In genomic region chr4:7886250-7886973, GRCh38 we compare ENCODE assay signal across 21 cellular contexts. TPM values are rescaled to one million over a fixed set of nuclear protein-coding genes. Genes with fewer than 3 reads are reported as not detected.
DNase-seq lines count a peak whose midpoint lies in the region; ATAC-seq and TF ChIP-seq lines count a peak whose summit lies in the region.
"Had no signal": no experiment of that assay in that cellular context is flagged by ENCODE, and none has a peak within 500 bp of the region (broad histone marks: within the 10 kb centered on the region; RNA-seq: fewer than 3 reads in every experiment).

No MANE protein-coding gene starts in this region.

- no peak overlapping the region for H3K4me3 ChIP-seq in GM23248
- H3K4me3 ChIP-seq in ascending aorta, result peak overlapping the region; percentile 4 to 42
- H3K4me3 ChIP-seq in stomach, result no peak overlapping the region
- H3K4me3 ChIP-seq in OCI-LY7 (ENCODE audit: low read depth, low read length, poor library complexity, severe bottlenecking), result no peak overlapping the region

- in situ Hi-C loops in GM23248 (cut with MboI), result no loop called here

- H3K9ac ChIP-seq in GM23248, result peak overlapping the region; percentile 8; the same call in 1 of the 2 replicates
- H3K9ac ChIP-seq: KMS-11 had no signal

- H3K27me3 ChIP-seq in GM23248 (replicated peaks; ENCODE audit: insufficient read depth), result no peaks in the 10 kb centered on the region
- no peaks in the 10 kb centered on the region for H3K27me3 ChIP-seq in ascending aorta
- H3K27me3 ChIP-seq in stomach, result no peaks in the 10 kb centered on the region

- H3K4me1 ChIP-seq in GM23248 (ENCODE audit: insufficient read depth) (peaks cover 60% of the 10 kb centered on the region), ascending aorta (peaks cover 9 to 35% of the 10 kb centered on the region in 2 donors), stomach (peaks cover 0 to 46% (median 29%) of the 10 kb centered on the region in 4 donors), OCI-LY7 (ENCODE audit: insufficient read depth, low read length, poor library complexity, severe bottlenecking) (no peaks in the 10 kb centered on the region)

- BruUV-seq in OCI-LY7 (replicated peaks; lab: Mats Ljungman, UMichigan), result no TSS peak

- TF ChIP-seq POLR2A in stomach (IDR thresholded peaks at IDR 0.05), result no peak

- H3K4me2 ChIP-seq in GM23248 (ENCODE audit: unreplicated experiment) (no peak overlapping the region), OCI-LY7 (ENCODE audit: low read length) (no peak overlapping the region)
- H3K4me2 ChIP-seq: KMS-11 had no signal

- peaks cover 72% of the 10 kb centered on the region for H3F3A ChIP-seq in GM23248 (ENCODE audit: insufficient read depth)

- H2AFZ ChIP-seq in GM23248 (no peak overlapping the region), OCI-LY7 (ENCODE audit: low read length) (no peak overlapping the region)

- peaks cover 19% of the 10 kb centered on the region for H3K27me3 Mint-ChIP-seq in glutamatergic neuron (ENCODE audit: unreplicated experiment)
- H3K27me3 Mint-ChIP-seq: activated CD8-positive, alpha-beta memory T cell treated with anti-CD3 and anti-CD28 coated beads, Interleukin-2, amount 10 ng/mL, durations not matched to agents 7 days and 5 days; stimulated activated naive CD8-positive, alpha-beta T cell treated with anti-CD3 and anti-CD28 coated beads, Interleukin-15, amount 100 ng/mL, for 72 hours had no signal

- TF ChIP-seq CTCF in ascending aorta (IDR thresholded peaks at IDR 0.05), result no peak
- TF ChIP-seq CTCF in glutamatergic neuron (IDR thresholded peaks at IDR 0.05; ENCODE audit: partially characterized antibody, unreplicated experiment), result no peak
- no peak for TF ChIP-seq CTCF in stomach (IDR thresholded peaks at IDR 0.05)
- TF ChIP-seq CTCF in OCI-LY7 (conservative IDR thresholded peaks at IDR 0.05; ENCODE audit: low read length), result no peak

- intact Hi-C loops in ascending aorta (cut with DNase I) (no loop called here), stomach (cut with DNase I; ENCODE audit: low total_unique reads) (no loop called here), OCI-LY7 (cut with micrococcal nuclease; ENCODE audit: unreplicated experiment) (no loop called here)

- H3K27ac ChIP-seq in GM23248 (peak overlapping the region; percentile 24), ascending aorta (peak overlapping the region; percentile 66 to 68), stomach (peak overlapping the region in 4 of 5 donors; percentile 28 to 81 (median 62)), OCI-LY7 (ENCODE audit: low read depth, low read length, poor library complexity, severe bottlenecking) (no peak overlapping the region)
- H3K27ac ChIP-seq: KMS-11 had no signal

- CTCF ChIA-PET in OCI-LY7 (lab: Charles Lee; ENCODE audit: unreplicated experiment), result interaction anchor here (0.6 kb wide), 1 partner anchor 10 kb away, joined by 6 read pairs; no protein-coding TSS in a partner anchor

- peaks cover 65% of the 10 kb centered on the region for H3K4me1 Mint-ChIP-seq in glutamatergic neuron (ENCODE audit: low read depth, unreplicated experiment)
- H3K4me1 Mint-ChIP-seq: B cell had no signal

- no peak for TF ChIP-seq EP300 in stomach (IDR thresholded peaks at IDR 0.05)

- no peak for ATAC-seq in GM19397 (IDR thresholded peaks at IDR 0.05; ENCODE audit: unreplicated experiment)
- ATAC-seq: activated CD8-positive, alpha-beta memory T cell treated with anti-CD3 and anti-CD28 coated beads, Interleukin-2, amount 10 ng/mL, durations not matched to agents 7 days and 5 days; stimulated activated naive CD8-positive, alpha-beta T cell treated with anti-CD3 and anti-CD28 coated beads, Interleukin-15, amount 100 ng/mL, for 72 hours had no signal

- peak overlapping the region; percentile 82 for H3K27ac Mint-ChIP-seq in glutamatergic neuron (ENCODE audit: unreplicated experiment)
- H3K27ac Mint-ChIP-seq: activated CD8-positive, alpha-beta memory T cell treated with anti-CD3 and anti-CD28 coated beads, Interleukin-2, amount 10 ng/mL, durations not matched to agents 7 days and 5 days; B cell; dendritic cell treated with granulocyte-macrophage colony-stimulating factor and Interleukin-4, amounts not matched to agents 40 ng/mL and 50 ng/mL, for 4 days; nephron progenitor cell; stimulated activated naive CD8-positive, alpha-beta T cell treated with anti-CD3 and anti-CD28 coated beads, Interleukin-15, amount 100 ng/mL, for 72 hours had no signal

- no peaks in the 10 kb centered on the region for H3K9me3 ChIP-seq in GM23248 (ENCODE audit: low read depth)
- H3K9me3 ChIP-seq in ascending aorta, result peaks cover 0 to 5% of the 10 kb centered on the region in 2 donors
- peaks cover 0 to 11% (median 8%) of the 10 kb centered on the region in 4 donors for H3K9me3 ChIP-seq in stomach
- no peaks in the 10 kb centered on the region for H3K9me3 ChIP-seq in OCI-LY7 (ENCODE audit: low read length)

- 65 to 70% methylated on average over 5 of the region's 5 CpGs for WGBS in GM23248 (ENCODE audit: low coverage in 1 of 2, low lambda C conversion rate in 2 of 2, missing lambda C conversion rate in 2 of 2), 2 experiments
- WGBS in stomach, 5 donors, result 21 to 40% (median 23%) methylated on average over 5 of the region's 5 CpGs

- peaks cover 54% of the 10 kb centered on the region for H3K9me3 Mint-ChIP-seq in glutamatergic neuron (ENCODE audit: unreplicated experiment)
- H3K9me3 Mint-ChIP-seq: dendritic cell treated with granulocyte-macrophage colony-stimulating factor and Interleukin-4, amounts not matched to agents 40 ng/mL and 50 ng/mL, for 4 days had no signal

- H3K79me2 ChIP-seq in GM23248 (ENCODE audit: insufficient read depth) (peaks cover 99% of the 10 kb centered on the region), OCI-LY7 (ENCODE audit: insufficient read depth, low read depth, low read length) (no peaks in the 10 kb centered on the region)

- no peaks in the 10 kb centered on the region for H3K9me2 ChIP-seq in GM23248 (ENCODE audit: insufficient read depth)
- H3K9me2 ChIP-seq in OCI-LY7 (ENCODE audit: insufficient read depth, low read length), result no peaks in the 10 kb centered on the region

- POLR2A ChIA-PET in OCI-LY7 (lab: Charles Lee), result interaction anchor here (0.6 to 1.0 kb wide), 2 partner anchors 14 to 165 kb away, joined by 3 read pairs; no protein-coding TSS in a partner anchor

- H4K20me1 ChIP-seq in GM23248 (ENCODE audit: insufficient read depth) (no peaks in the 10 kb centered on the region), OCI-LY7 (ENCODE audit: insufficient read depth, low read length) (no peaks in the 10 kb centered on the region)

- peak overlapping the region; percentile 60 for H3K4me3 Mint-ChIP-seq in glutamatergic neuron (ENCODE audit: unreplicated experiment)
- H3K4me3 Mint-ChIP-seq: activated CD8-positive, alpha-beta memory T cell treated with anti-CD3 and anti-CD28 coated beads, Interleukin-2, amount 10 ng/mL, durations not matched to agents 7 days and 5 days; B cell; dendritic cell treated with granulocyte-macrophage colony-stimulating factor and Interleukin-4, amounts not matched to agents 40 ng/mL and 50 ng/mL, for 4 days; nephron progenitor cell; stimulated activated naive CD8-positive, alpha-beta T cell treated with anti-CD3 and anti-CD28 coated beads, Interleukin-15, amount 100 ng/mL, for 72 hours had no signal

- H3K36me3 ChIP-seq in GM23248 (ENCODE audit: low read depth), result peaks cover 5% of the 10 kb centered on the region; the same call in 1 of the 2 replicates
- H3K36me3 ChIP-seq in ascending aorta, result no peaks in the 10 kb centered on the region
- H3K36me3 ChIP-seq in stomach, result no peaks in the 10 kb centered on the region
- H3K36me3 ChIP-seq in OCI-LY7 (ENCODE audit: insufficient read depth, low read length), result no peaks in the 10 kb centered on the region

- no peaks in the 10 kb centered on the region for H3K36me3 Mint-ChIP-seq in glutamatergic neuron (ENCODE audit: unreplicated experiment)

- peak; percentile 39 for DNase-seq in GM23248
- DNase-seq in ascending aorta (ENCODE audit: low spot score in 2 of 2), result no peak
- no peak for DNase-seq in glutamatergic neuron
- no peak for DNase-seq in stomach
- DNase-seq in DMS53 treated with DMSO at 0.1 percent for 48 hours (lab: John Stamatoyannopoulos, UW; ENCODE audit: unreplicated experiment), result no peak
- DNase-seq in OCI-LY7 (ENCODE audit: low spot score), result no peak
- no peak for DNase-seq in Kasumi-1 (lab: John Stamatoyannopoulos, UW)
- DNase-seq: activated CD4-positive, alpha-beta T cell treated with anti-CD3 and anti-CD28 coated beads for 1 hour; activated CD8-positive, alpha-beta memory T cell treated with anti-CD3 and anti-CD28 coated beads, Interleukin-2, amount 10 ng/mL, durations not matched to agents 7 days and 5 days; activated effector memory CD4-positive, alpha-beta T cell treated with anti-CD3 and anti-CD28 coated beads, Interleukin-2, amount 50 U/mL, for 16 hours; anterior cingulate cortex; erythroblast; GOT3; NCI-H1092; NCI-H510A treated with DMSO at 0.1 percent for 48 hours; nephron progenitor cell; stimulated activated naive CD8-positive, alpha-beta T cell treated with anti-CD3 and anti-CD28 coated beads, Interleukin-15, amount 100 ng/mL, for 72 hours had no signal

RNA-seq across cellular contexts. Expression of gene AFAP1, which starts 53.2 kb away (rescaled TPM):
- total RNA-seq in GM23248 (2014; rRNA removed; shearing (Covaris generic)), result 103 and 152 TPM in 2 replicates
- polyA plus RNA-seq in GM23248 (2016; fragmentation: Nextera tagmentation; extraction: Ambion mirVana) (52.0 and 54.4 TPM in 2 replicates), stomach (1 to 10 TPM; 4.1 to 5.4 (median 5.3) TPM)
- total RNA-seq in ascending aorta (84.9 TPM), glutamatergic neuron (ENCODE audit: unreplicated experiment) (528 TPM), stomach (10 to 100 TPM in 4 of 5 donors, 1 to 10 TPM in 1; 7.6 to 88.9 (median 22.2) TPM), OCI-LY7 (2022) (not detected in 2 replicates)
- not detected in 2 replicates for total RNA-seq in OCI-LY7 (2014; rRNA removed; shearing (Covaris generic))

Comparison
In these comparisons a context has a peak if more than half of its experiments do, and no peak if none do; other contexts are left out.
1. H3K4me3 ChIP-seq: peak in ascending aorta (2 of 2); none in GM23248 (single experiment), stomach (0 of 4) and OCI-LY7 (single experiment).
2. RNA of gene AFAP1, which starts 53.2 kb away (total RNA-seq): 528 TPM in glutamatergic neuron (single experiment), 103 to 152 TPM in GM23248, 84.9 TPM in ascending aorta (single experiment) and 7.6 to 88.9 TPM in stomach; not detected in OCI-LY7; every median in the first group is over 4 times any median in the second.